Comparison of ENCODE assay signal across 12 cellular contexts in genomic region chr1:99599678-99600175, GRCh38. TPM values are rescaled to one million over a fixed set of nuclear protein-coding genes. Genes with fewer than 3 reads are reported as not detected.
A peak's percentile ranks its signal among the peaks of the same experiment; 100 is the strongest.
DNase-seq lines count a peak whose midpoint lies in the region; ATAC-seq and TF ChIP-seq lines count a peak whose summit lies in the region.
"Had no signal": no experiment of that assay in that cellular context is flagged by ENCODE, and none has a peak within 500 bp of the region (broad histone marks: within the 10 kb centered on the region; RNA-seq: fewer than 3 reads in every experiment).

No MANE protein-coding gene starts in this region.

- no peak for TF ChIP-seq POLR2A in erythroblast (IDR thresholded peaks at IDR 0.05; ENCODE audit: low read length)

- H3K9me3 Mint-ChIP-seq in activated naive CD4-positive, alpha-beta T cell treated with anti-CD3 and anti-CD28 coated beads, Interleukin-2, amount 50 U/mL, for 72 hours, result peaks cover 0 to 8% of the 10 kb centered on the region in 2 donors
- no peaks in the 10 kb centered on the region for H3K9me3 Mint-ChIP-seq in activated T-helper 1 cell treated with anti-CD3 and anti-CD28 coated beads, Interleukin-12 subunit alpha, Interleukin-12 subunit beta, Interleukin-2, Interleukin-4 antibody, amounts not matched to agents 30 ng/mL and 10 ng/mL and 1 ng/mL, durations not matched to agents 14 hours and 24 hours and 36 hours
- H3K9me3 Mint-ChIP-seq: type B pancreatic cell had no signal

- ATAC-seq in activated naive CD4-positive, alpha-beta T cell treated with anti-CD3 and anti-CD28 coated beads, Interleukin-2, amount 50 U/mL, for 72 hours, result no peak
- no peak for ATAC-seq in HG02938 (IDR thresholded peaks at IDR 0.05; ENCODE audit: unreplicated experiment)

- no peaks in the 10 kb centered on the region for H3K9me3 ChIP-seq in muscle layer of duodenum (ENCODE audit: control insufficient read depth in 1 of 2, low read length in 2 of 2)

- no peaks in the 10 kb centered on the region for H3K36me3 ChIP-seq in muscle layer of duodenum (ENCODE audit: control insufficient read depth in 1 of 2, insufficient read depth in 2 of 2, low read length in 2 of 2)

- H3K4me3 ChIP-seq in muscle layer of duodenum (ENCODE audit: low read depth in 1 of 2, low read length in 2 of 2), result no peak overlapping the region

- H3K36me3 Mint-ChIP-seq in activated naive CD4-positive, alpha-beta T cell treated with anti-CD3 and anti-CD28 coated beads, Interleukin-2, amount 50 U/mL, for 72 hours, result no peaks in the 10 kb centered on the region
- H3K36me3 Mint-ChIP-seq in activated T-helper 1 cell treated with anti-CD3 and anti-CD28 coated beads, Interleukin-12 subunit alpha, Interleukin-12 subunit beta, Interleukin-2, Interleukin-4 antibody, amounts not matched to agents 30 ng/mL and 10 ng/mL and 1 ng/mL, durations not matched to agents 14 hours and 24 hours and 36 hours (ENCODE audit: low read depth), result no peaks in the 10 kb centered on the region
- H3K36me3 Mint-ChIP-seq: type B pancreatic cell had no signal

- no peaks in the 10 kb centered on the region for H3K4me1 Mint-ChIP-seq in activated T-helper 1 cell treated with anti-CD3 and anti-CD28 coated beads, Interleukin-12 subunit alpha, Interleukin-12 subunit beta, Interleukin-2, Interleukin-4 antibody, amounts not matched to agents 30 ng/mL and 10 ng/mL and 1 ng/mL, durations not matched to agents 14 hours and 24 hours and 36 hours (ENCODE audit: low read depth)

- no peak overlapping the region for H3K27ac Mint-ChIP-seq in activated naive CD4-positive, alpha-beta T cell treated with anti-CD3 and anti-CD28 coated beads, Interleukin-2, amount 50 U/mL, for 72 hours
- no peak overlapping the region for H3K27ac Mint-ChIP-seq in activated T-helper 1 cell treated with anti-CD3 and anti-CD28 coated beads, Interleukin-12 subunit alpha, Interleukin-12 subunit beta, Interleukin-2, Interleukin-4 antibody, amounts not matched to agents 30 ng/mL and 10 ng/mL and 1 ng/mL, durations not matched to agents 14 hours and 24 hours and 36 hours

- H3K27me3 Mint-ChIP-seq in activated T-helper 1 cell treated with anti-CD3 and anti-CD28 coated beads, Interleukin-12 subunit alpha, Interleukin-12 subunit beta, Interleukin-2, Interleukin-4 antibody, amounts not matched to agents 30 ng/mL and 10 ng/mL and 1 ng/mL, durations not matched to agents 14 hours and 24 hours and 36 hours (ENCODE audit: insufficient read depth), result no peaks in the 10 kb centered on the region
- H3K27me3 Mint-ChIP-seq: type B pancreatic cell had no signal

- H3K27ac ChIP-seq in muscle layer of duodenum (ENCODE audit: low read length), result peak overlapping the region; percentile 29

- DNase-seq in AG08395 (ENCODE audit: low spot score) (peak; percentile 86), OCI-M1 (lab: John Stamatoyannopoulos, UW) (peak; percentile 88), erythroblast (lab: John Stamatoyannopoulos, UW) (peak; percentile 23 to 53), putamen (ENCODE audit: low spot score) (no peak)
- no peak for DNase-seq in activated naive CD4-positive, alpha-beta T cell treated with anti-CD3 and anti-CD28 coated beads, Interleukin-2, amount 50 U/mL, for 72 hours (ENCODE audit: low spot score in 2 of 2)
- DNase-seq in activated T-helper 1 cell treated with anti-CD3 and anti-CD28 coated beads, Interleukin-12 subunit alpha, Interleukin-12 subunit beta, Interleukin-2, Interleukin-4 antibody, amounts not matched to agents 30 ng/mL and 10 ng/mL and 1 ng/mL, durations not matched to agents 14 hours and 24 hours and 36 hours (ENCODE audit: low spot score), result no peak
- DNase-seq: activated CD4-positive, CD25-positive, alpha-beta regulatory T cell treated with anti-CD3 and anti-CD28 coated beads, Interleukin-2, amount 50 U/mL, for 72 hours; anterior cingulate cortex; NCI-H82 had no signal

- intact Hi-C loops in activated T-helper 1 cell treated with anti-CD3 and anti-CD28 coated beads, Interleukin-12 subunit alpha, Interleukin-12 subunit beta, Interleukin-2, Interleukin-4 antibody, amounts not matched to agents 30 ng/mL and 10 ng/mL and 1 ng/mL, durations not matched to agents 14 hours and 24 hours and 36 hours (cut with micrococcal nuclease), result no loop called here

- peaks cover 0 to 5% of the 10 kb centered on the region in 2 donors for H3K4me1 ChIP-seq in muscle layer of duodenum (ENCODE audit: control insufficient read depth in 1 of 2, insufficient read depth in 2 of 2, low read length in 2 of 2)

- no peaks in the 10 kb centered on the region for H3K27me3 ChIP-seq in muscle layer of duodenum (ENCODE audit: low read depth, low read length)

- H3K4me3 Mint-ChIP-seq in activated T-helper 1 cell treated with anti-CD3 and anti-CD28 coated beads, Interleukin-12 subunit alpha, Interleukin-12 subunit beta, Interleukin-2, Interleukin-4 antibody, amounts not matched to agents 30 ng/mL and 10 ng/mL and 1 ng/mL, durations not matched to agents 14 hours and 24 hours and 36 hours, result no peak overlapping the region
- H3K4me3 Mint-ChIP-seq: type B pancreatic cell had no signal

RNA-seq across cellular contexts. Expression of gene PALMD, which starts 46.2 kb away (rescaled TPM):
- total RNA-seq in activated naive CD4-positive, alpha-beta T cell treated with anti-CD3 and anti-CD28 coated beads, Interleukin-2, amount 50 U/mL, for 72 hours, result not detected
- not detected in 2 replicates for total RNA-seq in activated T-helper 1 cell treated with anti-CD3 and anti-CD28 coated beads, Interleukin-12 subunit alpha, Interleukin-12 subunit beta, Interleukin-2, Interleukin-4 antibody, amounts not matched to agents 30 ng/mL and 10 ng/mL and 1 ng/mL, durations not matched to agents 14 hours and 24 hours and 36 hours

Comparison
In these comparisons a context has a peak if more than half of its experiments do, and no peak if none do; other contexts are left out.
1. DNase-seq: peak in AG08395 (single experiment), OCI-M1 (single experiment) and erythroblast (2 of 2); none in putamen (single experiment), activated naive CD4-positive, alpha-beta T cell treated with anti-CD3 and anti-CD28 coated beads, Interleukin-2, amount 50 U/mL, for 72 hours (0 of 2) and activated T-helper 1 cell treated with anti-CD3 and anti-CD28 coated beads, Interleukin-12 subunit alpha, Interleukin-12 subunit beta, Interleukin-2, Interleukin-4 antibody, amounts not matched to agents 30 ng/mL and 10 ng/mL and 1 ng/mL, durations not matched to agents 14 hours and 24 hours and 36 hours (single experiment).